Comparison of ENCODE assay signal across 20 cellular contexts in genomic region chr2:161170377-161170776, GRCh38. TPM values are rescaled to one million over a fixed set of nuclear protein-coding genes. Genes with fewer than 3 reads are reported as not detected.
DNase-seq lines count a peak whose midpoint lies in the region; ATAC-seq and TF ChIP-seq lines count a peak whose summit lies in the region.
"Had no signal": no experiment of that assay in that cellular context is flagged by ENCODE, and none has a peak within 500 bp of the region (broad histone marks: within the 10 kb centered on the region; RNA-seq: fewer than 3 reads in every experiment).

No MANE protein-coding gene starts in this region.

- no peaks in the 10 kb centered on the region for H3K9me2 ChIP-seq in PC-3 (replicated peaks; ENCODE audit: low read length)

- H3K4me3 Mint-ChIP-seq in MCF 10A (ENCODE audit: unreplicated experiment), result no peak overlapping the region
- no peak overlapping the region for H3K4me3 Mint-ChIP-seq in dendritic cell treated with granulocyte-macrophage colony-stimulating factor and Interleukin-4, amounts not matched to agents 40 ng/mL and 50 ng/mL, for 4 days
- H3K4me3 Mint-ChIP-seq in stimulated activated memory B cell treated with anti-CD40 and anti-IgM and Interleukin-4, amounts not matched to agents 10 μg/mL and 1 μg/mL and 100 μg/mL, for 72 hours, result peak overlapping the region; percentile 48
- no peak overlapping the region for H3K4me3 Mint-ChIP-seq in stimulated activated naive CD8-positive, alpha-beta T cell treated with anti-CD3 and anti-CD28 coated beads, Interleukin-15, amount 100 ng/mL, for 72 hours

- H3K27me3 ChIP-seq in breast epithelium (no peaks in the 10 kb centered on the region), PC-3 (ENCODE audit: low read length) (no peaks in the 10 kb centered on the region)
- H3K27me3 ChIP-seq: adrenal gland, thyroid gland had no signal

- H3F3A ChIP-seq in PC-3 (ENCODE audit: low read length, unreplicated experiment), result no peaks in the 10 kb centered on the region

- H3K4me3 ChIP-seq in breast epithelium, result no peak overlapping the region
- H3K4me3 ChIP-seq in PC-3 (ENCODE audit: low read length), result no peak overlapping the region
- H3K4me3 ChIP-seq: adrenal gland, thyroid gland had no signal

- intact Hi-C loops in MCF 10A (cut with micrococcal nuclease) (no loop called here), breast epithelium (cut with DNase I; ENCODE audit: low total_unique reads) (no loop called here), PC-3 (cut with micrococcal nuclease) (no loop called here)
- intact Hi-C loops in dendritic cell treated with granulocyte-macrophage colony-stimulating factor and Interleukin-4, amounts not matched to agents 40 ng/mL and 50 ng/mL, for 4 days (cut with micrococcal nuclease), result loop anchor here (5.0 kb wide), 1 partner anchor 33 kb away; no protein-coding TSS in a partner anchor

- no peak for TF ChIP-seq POLR2A in breast epithelium (IDR thresholded peaks at IDR 0.05)

- BruUV-seq in MCF 10A (replicated peaks; lab: Mats Ljungman, UMichigan) (no TSS peak), PC-3 (replicated peaks; lab: Mats Ljungman, UMichigan) (no TSS peak)

- H3K27ac Mint-ChIP-seq in MCF 10A (ENCODE audit: low read depth, unreplicated experiment), result peak overlapping the region; percentile 83
- H3K27ac Mint-ChIP-seq in dendritic cell treated with granulocyte-macrophage colony-stimulating factor and Interleukin-4, amounts not matched to agents 40 ng/mL and 50 ng/mL, for 4 days, result peak overlapping the region; percentile 64
- H3K27ac Mint-ChIP-seq in stimulated activated memory B cell treated with anti-CD40 and anti-IgM and Interleukin-4, amounts not matched to agents 10 μg/mL and 1 μg/mL and 100 μg/mL, for 72 hours, result peak overlapping the region; percentile 87
- no peak overlapping the region for H3K27ac Mint-ChIP-seq in stimulated activated naive CD8-positive, alpha-beta T cell treated with anti-CD3 and anti-CD28 coated beads, Interleukin-15, amount 100 ng/mL, for 72 hours

- no peaks in the 10 kb centered on the region for H3K27me3 Mint-ChIP-seq in MCF 10A (ENCODE audit: insufficient read depth, unreplicated experiment)
- no peaks in the 10 kb centered on the region for H3K27me3 Mint-ChIP-seq in dendritic cell treated with granulocyte-macrophage colony-stimulating factor and Interleukin-4, amounts not matched to agents 40 ng/mL and 50 ng/mL, for 4 days
- H3K27me3 Mint-ChIP-seq in stimulated activated memory B cell treated with anti-CD40 and anti-IgM and Interleukin-4, amounts not matched to agents 10 μg/mL and 1 μg/mL and 100 μg/mL, for 72 hours, result no peaks in the 10 kb centered on the region
- no peaks in the 10 kb centered on the region for H3K27me3 Mint-ChIP-seq in stimulated activated naive CD8-positive, alpha-beta T cell treated with anti-CD3 and anti-CD28 coated beads, Interleukin-15, amount 100 ng/mL, for 72 hours

- H4K20me1 ChIP-seq in PC-3 (ENCODE audit: low read length), result no peaks in the 10 kb centered on the region

- no peaks in the 10 kb centered on the region for H3K9me3 Mint-ChIP-seq in MCF 10A (ENCODE audit: unreplicated experiment)
- peaks cover 13% of the 10 kb centered on the region for H3K9me3 Mint-ChIP-seq in dendritic cell treated with granulocyte-macrophage colony-stimulating factor and Interleukin-4, amounts not matched to agents 40 ng/mL and 50 ng/mL, for 4 days
- peaks cover 6% of the 10 kb centered on the region for H3K9me3 Mint-ChIP-seq in stimulated activated memory B cell treated with anti-CD40 and anti-IgM and Interleukin-4, amounts not matched to agents 10 μg/mL and 1 μg/mL and 100 μg/mL, for 72 hours
- H3K9me3 Mint-ChIP-seq in stimulated activated naive CD8-positive, alpha-beta T cell treated with anti-CD3 and anti-CD28 coated beads, Interleukin-15, amount 100 ng/mL, for 72 hours, result peaks cover 9% of the 10 kb centered on the region in 2 donors

- ATAC-seq in PC-3 (peak; percentile 62; the same call in 1 of the 2 replicates), HG03520 (IDR thresholded peaks at IDR 0.05; ENCODE audit: unreplicated experiment) (no peak)
- ATAC-seq in stimulated activated memory B cell treated with anti-CD40 and anti-IgM and Interleukin-4, amounts not matched to agents 10 μg/mL and 1 μg/mL and 100 μg/mL, for 72 hours, result no peak
- ATAC-seq in stimulated activated naive CD8-positive, alpha-beta T cell treated with anti-CD3 and anti-CD28 coated beads, Interleukin-15, amount 100 ng/mL, for 72 hours, result no peak
- ATAC-seq: activated CD4-positive, CD25-positive, alpha-beta regulatory T cell treated with anti-CD3 and anti-CD28 coated beads, Interleukin-2, amount 50 U/mL, for 24 hours; esophagus mucosa; left colon had no signal

- H3K27ac ChIP-seq in breast epithelium (no peak overlapping the region), PC-3 (ENCODE audit: low read length) (no peak overlapping the region)
- H3K27ac ChIP-seq: KMS-11, thyroid gland had no signal

- H3K4me1 ChIP-seq in breast epithelium (peaks cover 0 to 13% of the 10 kb centered on the region in 2 donors), PC-3 (ENCODE audit: insufficient read depth, low read length) (peaks cover 12% of the 10 kb centered on the region; the same call in 1 of the 2 replicates)

- H3K36me3 ChIP-seq in breast epithelium, result no peaks in the 10 kb centered on the region
- peaks cover 3% of the 10 kb centered on the region; the same call in 1 of the 2 replicates for H3K36me3 ChIP-seq in PC-3 (ENCODE audit: low read depth, low read length)
- H3K36me3 ChIP-seq: adrenal gland, thyroid gland had no signal

- DNase-seq in MCF 10A (ENCODE audit: unreplicated experiment) (no peak), breast epithelium (ENCODE audit: low spot score in 2 of 2) (no peak), PC-3 (peak; percentile 15)
- DNase-seq in stimulated activated CD4-positive, alpha-beta T cell treated with anti-CD3 and anti-CD28 coated beads, Interleukin-1b, Interleukin-23, amount 100 ng/mL, for 48 hours, result no peak
- no peak for DNase-seq in stimulated activated naive CD8-positive, alpha-beta T cell treated with anti-CD3 and anti-CD28 coated beads, Interleukin-15, amount 100 ng/mL, for 72 hours
- DNase-seq: activated effector memory CD4-positive, alpha-beta T cell treated with Interleukin-2 at 50 U/mL for 16 hours; dermis blood vessel endothelial cell; DMS79 treated with DMSO at 0.1 percent for 48 hours; left colon; NCI-H2081 treated with DMSO at 0.1 percent for 48 hours; NCI-H524; SHP77 treated with DMSO at 0.1 percent for 48 hours; thyroid gland had no signal

- no peak overlapping the region for H3K9ac ChIP-seq in PC-3 (ENCODE audit: low read length)
- H3K9ac ChIP-seq: KMS-11 had no signal

- H2AFZ ChIP-seq in PC-3 (ENCODE audit: low read length), result no peak overlapping the region

- CTCF ChIA-PET in MCF 10A (lab: Yijun Ruan, JAX) (no interaction called here), PC-3 (lab: Charles Lee) (no interaction called here)

- peaks cover 52% of the 10 kb centered on the region for H3K4me1 Mint-ChIP-seq in MCF 10A (ENCODE audit: insufficient read depth, unreplicated experiment)
- peaks cover 89% of the 10 kb centered on the region for H3K4me1 Mint-ChIP-seq in dendritic cell treated with granulocyte-macrophage colony-stimulating factor and Interleukin-4, amounts not matched to agents 40 ng/mL and 50 ng/mL, for 4 days (ENCODE audit: low read depth)
- peaks cover 97% of the 10 kb centered on the region for H3K4me1 Mint-ChIP-seq in stimulated activated memory B cell treated with anti-CD40 and anti-IgM and Interleukin-4, amounts not matched to agents 10 μg/mL and 1 μg/mL and 100 μg/mL, for 72 hours
- H3K4me1 Mint-ChIP-seq in stimulated activated naive CD8-positive, alpha-beta T cell treated with anti-CD3 and anti-CD28 coated beads, Interleukin-15, amount 100 ng/mL, for 72 hours, result peaks cover 88% of the 10 kb centered on the region

- TF ChIP-seq CTCF in MCF 10A (IDR thresholded peaks at IDR 0.05; ENCODE audit: unreplicated experiment) (no peak), breast epithelium (IDR thresholded peaks at IDR 0.05) (no peak), PC-3 (conservative IDR thresholded peaks at IDR 0.05; ENCODE audit: low read depth, low read length) (no peak)

- no peaks in the 10 kb centered on the region for H3K79me2 ChIP-seq in PC-3 (ENCODE audit: low read length)

- peaks cover 43% of the 10 kb centered on the region for H3K36me3 Mint-ChIP-seq in MCF 10A (ENCODE audit: insufficient read depth, unreplicated experiment)
- peaks cover 48% of the 10 kb centered on the region for H3K36me3 Mint-ChIP-seq in dendritic cell treated with granulocyte-macrophage colony-stimulating factor and Interleukin-4, amounts not matched to agents 40 ng/mL and 50 ng/mL, for 4 days (ENCODE audit: low read depth)
- H3K36me3 Mint-ChIP-seq in stimulated activated memory B cell treated with anti-CD40 and anti-IgM and Interleukin-4, amounts not matched to agents 10 μg/mL and 1 μg/mL and 100 μg/mL, for 72 hours, result peaks cover 71% of the 10 kb centered on the region

- H3K4me2 ChIP-seq in PC-3 (ENCODE audit: low read length), result no peak overlapping the region
- H3K4me2 ChIP-seq: KMS-11 had no signal

- H3K9me3 ChIP-seq in breast epithelium, result no peaks in the 10 kb centered on the region
- H3K9me3 ChIP-seq in PC-3 (ENCODE audit: low read length), result no peaks in the 10 kb centered on the region
- H3K9me3 ChIP-seq: adrenal gland, thyroid gland had no signal

- POLR2A ChIA-PET in MCF 10A (lab: Yijun Ruan, JAX) (interaction anchor here (3.8 kb wide), 1 partner anchor 10 kb away, joined by 38 read pairs; the partner anchor contains the start of gene TANK), PC-3 (lab: Charles Lee; ENCODE audit: unreplicated experiment) (no interaction called here)

RNA-seq across cellular contexts. Expression of gene TANK, which starts 10.1 kb away (rescaled TPM):
- total RNA-seq in MCF 10A (2022) (62.0 and 79.6 TPM in 2 replicates), breast epithelium (100 to 1,000 TPM; 128 to 242 (median 166) TPM), PC-3 (2014; rRNA removed) (22.2 and 23.7 TPM in 2 replicates)

Comparison
In these comparisons a context has a peak if more than half of its experiments do, and no peak if none do; other contexts are left out.
1. H3K27ac Mint-ChIP-seq: peak in MCF 10A (single experiment), dendritic cell treated with granulocyte-macrophage colony-stimulating factor and Interleukin-4, amounts not matched to agents 40 ng/mL and 50 ng/mL, for 4 days (single experiment) and stimulated activated memory B cell treated with anti-CD40 and anti-IgM and Interleukin-4, amounts not matched to agents 10 μg/mL and 1 μg/mL and 100 μg/mL, for 72 hours (single experiment); none in stimulated activated naive CD8-positive, alpha-beta T cell treated with anti-CD3 and anti-CD28 coated beads, Interleukin-15, amount 100 ng/mL, for 72 hours (0 of 2).